In genomic region chrX:7228226-7228625, GRCh38 we compare ENCODE assay signal across 14 cellular contexts.
DNase-seq lines count a peak whose midpoint lies in the region; ATAC-seq and TF ChIP-seq lines count a peak whose summit lies in the region.
"Had no signal": no experiment of that assay in that cellular context is flagged by ENCODE, and none has a peak within 500 bp of the region (broad histone marks: within the 10 kb centered on the region; RNA-seq: fewer than 3 reads in every experiment).

No MANE protein-coding gene starts in this region.

- no peak overlapping the region for H3K4me3 ChIP-seq in SJCRH30
- H3K4me3 ChIP-seq in neural cell (ENCODE audit: low read length) = no peak overlapping the region
- H3K4me3 ChIP-seq: BLaER1 had no signal

- H3K27ac ChIP-seq in SJCRH30 (peak overlapping the region; percentile 25), neural cell (ENCODE audit: low read length) (peak overlapping the region; percentile 44)
- H3K27ac ChIP-seq: BLaER1 had no signal

- no peaks in the 10 kb centered on the region for H4K20me1 ChIP-seq in neural cell (ENCODE audit: insufficient read depth)
- H4K20me1 ChIP-seq: BLaER1 had no signal

- H3K4me3 Mint-ChIP-seq in activated CD4-positive, alpha-beta T cell treated with anti-CD3 and anti-CD28 coated beads, Interleukin-2, amount 10 ng/mL, durations not matched to agents 7 days and 5 days = no peak overlapping the region
- H3K4me3 Mint-ChIP-seq: HFFc6 had no signal

- H3K36me3 Mint-ChIP-seq in activated CD4-positive, alpha-beta T cell treated with anti-CD3 and anti-CD28 coated beads, Interleukin-2, amount 10 ng/mL, durations not matched to agents 7 days and 5 days (ENCODE audit: low read depth) = no peaks in the 10 kb centered on the region

- H3K9me2 ChIP-seq in neural cell (ENCODE audit: insufficient read depth, low read length) = no peaks in the 10 kb centered on the region

- CTCF ChIA-PET in activated CD4-positive, alpha-beta T cell treated with anti-CD3 and anti-CD28 coated beads, Interleukin-2, amount 10 ng/mL, durations not matched to agents 7 days and 5 days (lab: Charles Lee) = no interaction called here

- no peak for ATAC-seq in HG02678 (IDR thresholded peaks at IDR 0.05; ENCODE audit: unreplicated experiment)
- no peak for ATAC-seq in GM21529 (IDR thresholded peaks at IDR 0.05; ENCODE audit: unreplicated experiment)
- ATAC-seq: HepG2 had no signal

- POLR2A ChIA-PET in activated CD4-positive, alpha-beta T cell treated with anti-CD3 and anti-CD28 coated beads, Interleukin-2, amount 10 ng/mL, durations not matched to agents 7 days and 5 days (lab: Charles Lee) = no interaction called here

- H3K27me3 ChIP-seq in SJCRH30 (no peaks in the 10 kb centered on the region), neural cell (ENCODE audit: insufficient read depth, low read depth, low read length) (no peaks in the 10 kb centered on the region)
- H3K27me3 ChIP-seq: BLaER1 had no signal

- H3K9me3 Mint-ChIP-seq in activated CD4-positive, alpha-beta T cell treated with anti-CD3 and anti-CD28 coated beads, Interleukin-2, amount 10 ng/mL, durations not matched to agents 7 days and 5 days = no peaks in the 10 kb centered on the region
- H3K9me3 Mint-ChIP-seq: HFFc6 had no signal

- no peak for TF ChIP-seq EP300 in neural cell (conservative IDR thresholded peaks at IDR 0.05; ENCODE audit: poor library complexity, severe bottlenecking)

- peak overlapping the region; percentile 13 for H3K27ac Mint-ChIP-seq in activated CD4-positive, alpha-beta T cell treated with anti-CD3 and anti-CD28 coated beads, Interleukin-2, amount 10 ng/mL, durations not matched to agents 7 days and 5 days
- H3K27ac Mint-ChIP-seq: HFFc6 had no signal

- H3K4me1 Mint-ChIP-seq in activated CD4-positive, alpha-beta T cell treated with anti-CD3 and anti-CD28 coated beads, Interleukin-2, amount 10 ng/mL, durations not matched to agents 7 days and 5 days = no peaks in the 10 kb centered on the region

- no peak for TF ChIP-seq CTCF in neural cell (IDR thresholded peaks at IDR 0.05; ENCODE audit: poor library complexity, severe bottlenecking)

- H3K79me2 ChIP-seq in neural cell (replicated peaks; ENCODE audit: insufficient read depth, low read length) = no peaks in the 10 kb centered on the region

- H3K9me3 ChIP-seq in SJCRH30 (replicated peaks) (no peaks in the 10 kb centered on the region), neural cell (ENCODE audit: low read length) (no peaks in the 10 kb centered on the region)

- DNase-seq in activated CD4-positive, alpha-beta T cell treated with anti-CD3 and anti-CD28 coated beads, Interleukin-2, amount 10 ng/mL, durations not matched to agents 7 days and 5 days = no peak
- DNase-seq in activated CD4-positive, alpha-beta T cell treated with anti-CD3 and anti-CD28 coated beads for 48 hours = no peak
- DNase-seq in SJCRH30 (peak; percentile 29 to 72), NCI-H1417 (lab: John Stamatoyannopoulos, UW) (no peak)
- DNase-seq: 8988T, AML-193, DMS53, HCEC 1CT, HFFc6 had no signal

- no peaks in the 10 kb centered on the region for H3F3A ChIP-seq in neural cell (ENCODE audit: insufficient read depth, low read length, poor library complexity, severe bottlenecking)

- H3K4me1 ChIP-seq in SJCRH30 = peaks cover 25% of the 10 kb centered on the region

- no peak for TF ChIP-seq RAD21 in neural cell (conservative IDR thresholded peaks at IDR 0.05)

- no peaks in the 10 kb centered on the region for H3K27me3 Mint-ChIP-seq in activated CD4-positive, alpha-beta T cell treated with anti-CD3 and anti-CD28 coated beads, Interleukin-2, amount 10 ng/mL, durations not matched to agents 7 days and 5 days

- no peak overlapping the region for H3K9ac ChIP-seq in neural cell (ENCODE audit: low read length)
- H3K9ac ChIP-seq: BLaER1 had no signal

- H3K36me3 ChIP-seq in SJCRH30 (no peaks in the 10 kb centered on the region), neural cell (ENCODE audit: insufficient read depth, low read length) (no peaks in the 10 kb centered on the region)
- H3K36me3 ChIP-seq: BLaER1 had no signal

- no peak overlapping the region for H3K4me2 ChIP-seq in neural cell (ENCODE audit: low read length)
- H3K4me2 ChIP-seq: BLaER1 had no signal

- no peak overlapping the region for H2AFZ ChIP-seq in neural cell (ENCODE audit: low read depth, low read length)

TF ChIP-seq in neural cell, 6 proteins besides CTCF, POLR2A, EP300 and RAD21:
- TF ChIP-seq POLR2AphosphoS5 (IDR thresholded peaks at IDR 0.05) (no peak), SMC3 (conservative IDR thresholded peaks at IDR 0.05; ENCODE audit: poor library complexity) (no peak), MXI1 (conservative IDR thresholded peaks at IDR 0.05; ENCODE audit: poor library complexity, severe bottlenecking) (no peak), TAF1 (IDR thresholded peaks at IDR 0.05; ENCODE audit: low read depth) (no peak), EZH2 (IDR thresholded peaks at IDR 0.05; ENCODE audit: borderline replicate concordance, insufficient read depth, low read length, poor library complexity, severe bottlenecking) (no peak)
- TF ChIP-seq, protein P1, sequence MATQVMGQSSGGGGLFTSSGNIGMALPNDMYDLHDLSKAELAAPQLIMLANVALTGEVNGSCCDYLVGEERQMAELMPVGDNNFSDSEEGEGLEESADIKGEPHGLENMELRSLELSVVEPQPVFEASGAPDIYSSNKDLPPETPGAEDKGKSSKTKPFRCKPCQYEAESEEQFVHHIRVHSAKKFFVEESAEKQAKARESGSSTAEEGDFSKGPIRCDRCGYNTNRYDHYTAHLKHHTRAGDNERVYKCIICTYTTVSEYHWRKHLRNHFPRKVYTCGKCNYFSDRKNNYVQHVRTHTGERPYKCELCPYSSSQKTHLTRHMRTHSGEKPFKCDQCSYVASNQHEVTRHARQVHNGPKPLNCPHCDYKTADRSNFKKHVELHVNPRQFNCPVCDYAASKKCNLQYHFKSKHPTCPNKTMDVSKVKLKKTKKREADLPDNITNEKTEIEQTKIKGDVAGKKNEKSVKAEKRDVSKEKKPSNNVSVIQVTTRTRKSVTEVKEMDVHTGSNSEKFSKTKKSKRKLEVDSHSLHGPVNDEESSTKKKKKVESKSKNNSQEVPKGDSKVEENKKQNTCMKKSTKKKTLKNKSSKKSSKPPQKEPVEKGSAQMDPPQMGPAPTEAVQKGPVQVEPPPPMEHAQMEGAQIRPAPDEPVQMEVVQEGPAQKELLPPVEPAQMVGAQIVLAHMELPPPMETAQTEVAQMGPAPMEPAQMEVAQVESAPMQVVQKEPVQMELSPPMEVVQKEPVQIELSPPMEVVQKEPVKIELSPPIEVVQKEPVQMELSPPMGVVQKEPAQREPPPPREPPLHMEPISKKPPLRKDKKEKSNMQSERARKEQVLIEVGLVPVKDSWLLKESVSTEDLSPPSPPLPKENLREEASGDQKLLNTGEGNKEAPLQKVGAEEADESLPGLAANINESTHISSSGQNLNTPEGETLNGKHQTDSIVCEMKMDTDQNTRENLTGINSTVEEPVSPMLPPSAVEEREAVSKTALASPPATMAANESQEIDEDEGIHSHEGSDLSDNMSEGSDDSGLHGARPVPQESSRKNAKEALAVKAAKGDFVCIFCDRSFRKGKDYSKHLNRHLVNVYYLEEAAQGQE (IDR thresholded peaks at IDR 0.05; ENCODE audit: borderline replicate concordance) = no peak

Comparison
In these comparisons a context has a peak if more than half of its experiments do, and no peak if none do; other contexts are left out.
1. DNase-seq: peak in SJCRH30 (2 of 2); none in activated CD4-positive, alpha-beta T cell treated with anti-CD3 and anti-CD28 coated beads, Interleukin-2, amount 10 ng/mL, durations not matched to agents 7 days and 5 days (single experiment), activated CD4-positive, alpha-beta T cell treated with anti-CD3 and anti-CD28 coated beads for 48 hours (single experiment) and NCI-H1417 (0 of 3).